In genomic region chr6:81752084-81752968, GRCh38 we compare ENCODE assay signal across 8 cellular contexts. TPM values are rescaled to one million over a fixed set of nuclear protein-coding genes. Genes with fewer than 3 reads are reported as not detected.
DNase-seq lines count a peak whose midpoint lies in the region; ATAC-seq and TF ChIP-seq lines count a peak whose summit lies in the region.

Gene TENT5A, minus strand, starts transcription at chr6:81752681. Its CDS starts 540 bp downstream, at chr6:81752141.

- peak within 1 kb of the TSS; percentile 72 to 79 (median 76) for H3K4me3 ChIP-seq in right lobe of liver

- H3K9me3 ChIP-seq in right lobe of liver: no peaks in the 10 kb centered on the region

- H3K36me3 ChIP-seq in right lobe of liver: peaks cover 0 to 3% (median 0%) of the 10 kb centered on the region in 4 donors

- peak; percentile 69 for ATAC-seq in GM19035 (IDR thresholded peaks at IDR 0.05; ENCODE audit: unreplicated experiment)
- ATAC-seq in HG03196 (IDR thresholded peaks at IDR 0.05; ENCODE audit: unreplicated experiment): peak; percentile 73
- ATAC-seq in right lobe of liver: peak; percentile 79 to 87 (median 83)

- DNase-seq in AG09319 (ENCODE audit: extremely low read depth, low read depth): peak; percentile 86
- peak; percentile 38 for DNase-seq in NCI-H524 treated with DMSO at 0.1 percent for 48 hours (lab: John Stamatoyannopoulos, UW)
- DNase-seq in activated CD4-positive, alpha-beta T cell treated with anti-CD3 and anti-CD28 coated beads, Interleukin-2, amount 50 U/mL, for 48 hours: peak; percentile 79 to 85
- peak; percentile 74 for DNase-seq in dermis blood vessel endothelial cell
- peak; percentile 95 to 97 (median 97) for DNase-seq in right lobe of liver
- peak; percentile 83 for DNase-seq in stimulated activated CD4-positive, alpha-beta T cell treated with anti-CD3 and anti-CD28 coated beads, Interleukin-4, amount 100 ng/mL, for 24 hours

- 0% methylated on average over 26 of the region's 78 CpGs for WGBS in right lobe of liver (ENCODE audit: insufficient coverage, low coverage, low lambda C conversion rate, missing lambda C conversion rate)

- intact Hi-C loops in right lobe of liver (cut with DNase I): no loop called here

- H3K27ac ChIP-seq in right lobe of liver: peak within 1 kb of the TSS; percentile 97 to 100 (median 99)

- H3K27me3 ChIP-seq in right lobe of liver: no peaks in the 10 kb centered on the region

- peaks cover 0 to 14% (median 5%) of the 10 kb centered on the region in 4 donors for H3K4me1 ChIP-seq in right lobe of liver

- peak; percentile 90 for TF ChIP-seq POLR2A in right lobe of liver (IDR thresholded peaks at IDR 0.05)

- TF ChIP-seq CTCF in AG09319 (IDR thresholded peaks at IDR 0.05; ENCODE audit: low read depth, low read length) (peak; percentile 10; the same call in 1 of the 2 replicates), right lobe of liver (IDR thresholded peaks at IDR 0.05) (peak in 1 of 4 donors; percentile 19)

RNA-seq across cellular contexts. Expression of gene TENT5A, which starts in this region (rescaled TPM):
- total RNA-seq in dermis blood vessel endothelial cell (1.5 TPM in 2 replicates), right lobe of liver (10 to 100 TPM in 2 of 6 experiments, 1 to 10 TPM in 4; 7.7 to 16.9 (median 9.1) TPM)

Comparison
In these comparisons a context has a peak if more than half of its experiments do, and no peak if none do; other contexts are left out.
1. Peak in every context shown above with its lines: DNase-seq, ATAC-seq, H3K4me3 ChIP-seq and H3K27ac ChIP-seq.
2. DNase-seq: peak in every context shown above with its lines; median percentile 97 in right lobe of liver; 86 in AG09319; 83 in stimulated activated CD4-positive, alpha-beta T cell treated with anti-CD3 and anti-CD28 coated beads, Interleukin-4, amount 100 ng/mL, for 24 hours; 82 in activated CD4-positive, alpha-beta T cell treated with anti-CD3 and anti-CD28 coated beads, Interleukin-2, amount 50 U/mL, for 48 hours; 74 in dermis blood vessel endothelial cell; 38 in NCI-H524 treated with DMSO at 0.1 percent for 48 hours.